ENCODE assay signal across 7 cellular contexts in genomic region chr22:36435516-36436415, GRCh38. TPM values are rescaled to one million over a fixed set of nuclear protein-coding genes. Genes with fewer than 3 reads are reported as not detected.
DNase-seq lines count a peak whose midpoint lies in the region; ATAC-seq lines count a peak whose summit lies in the region.

No MANE protein-coding gene starts in this region.

- no peaks in the 10 kb centered on the region for H3K27me3 ChIP-seq in H7 (ENCODE audit: control insufficient read depth, insufficient read depth, low read length)
- no peaks in the 10 kb centered on the region for H3K27me3 ChIP-seq in mucosa of stomach (ENCODE audit: control insufficient read depth, insufficient read depth, low read length)

- no peaks in the 10 kb centered on the region for H3K9me3 ChIP-seq in mucosa of stomach (ENCODE audit: control insufficient read depth, low read length)

- peak; percentile 79 for DNase-seq in H7
- peak; percentile 75 for DNase-seq in NOMO-1 treated with DMSO at 0.1 percent for 48 hours (lab: John Stamatoyannopoulos, UW; ENCODE audit: unreplicated experiment)
- peak; percentile 35 for DNase-seq in activated T-helper 9 cell treated with anti-CD3 and anti-CD28 coated beads, Interleukin-2, amount 50 U/mL, for 16 hours (ENCODE audit: low read depth)
- no peak for DNase-seq in NCI-H2081 (lab: John Stamatoyannopoulos, UW)
- DNase-seq in foreskin melanocyte = no peak

- no peaks in the 10 kb centered on the region for H3K36me3 ChIP-seq in H7 (replicated peaks; ENCODE audit: control insufficient read depth, insufficient read depth, low read length)
- H3K36me3 ChIP-seq in mucosa of stomach (ENCODE audit: control insufficient read depth, insufficient read depth, low read length) = no peaks in the 10 kb centered on the region

- peaks cover 39% of the 10 kb centered on the region for H3K4me1 ChIP-seq in mucosa of stomach (ENCODE audit: control insufficient read depth, insufficient read depth, low read length)

- no peak overlapping the region for H3K4me3 ChIP-seq in H7 (ENCODE audit: insufficient read depth, low read depth, low read length)
- no peak overlapping the region for H3K4me3 ChIP-seq in mucosa of stomach (ENCODE audit: low read length)

- peak overlapping the region; percentile 38 for H3K9ac ChIP-seq in mucosa of stomach (ENCODE audit: low read length)

- ATAC-seq in HG02678 (IDR thresholded peaks at IDR 0.05; ENCODE audit: unreplicated experiment) = no peak

RNA-seq across cellular contexts. Expression of gene TXN2, which starts 45.7 kb away (rescaled TPM):
- total RNA-seq in H7 (2014; rRNA removed; shearing (Covaris generic)) = 22.4 and 29.8 TPM in 2 replicates

RNA-seq across cellular contexts. Expression of gene MYH9, which starts 48.0 kb away (rescaled TPM):
- 117 and 149 TPM in 2 replicates for total RNA-seq in H7 (2014; rRNA removed; shearing (Covaris generic))

Comparison
In these comparisons a context has a peak if more than half of its experiments do, and no peak if none do; other contexts are left out.
1. DNase-seq: peak in H7 (single experiment), NOMO-1 treated with DMSO at 0.1 percent for 48 hours (single experiment) and activated T-helper 9 cell treated with anti-CD3 and anti-CD28 coated beads, Interleukin-2, amount 50 U/mL, for 16 hours (single experiment); none in NCI-H2081 (0 of 2) and foreskin melanocyte (single experiment).